In the genomic region with DNA sequence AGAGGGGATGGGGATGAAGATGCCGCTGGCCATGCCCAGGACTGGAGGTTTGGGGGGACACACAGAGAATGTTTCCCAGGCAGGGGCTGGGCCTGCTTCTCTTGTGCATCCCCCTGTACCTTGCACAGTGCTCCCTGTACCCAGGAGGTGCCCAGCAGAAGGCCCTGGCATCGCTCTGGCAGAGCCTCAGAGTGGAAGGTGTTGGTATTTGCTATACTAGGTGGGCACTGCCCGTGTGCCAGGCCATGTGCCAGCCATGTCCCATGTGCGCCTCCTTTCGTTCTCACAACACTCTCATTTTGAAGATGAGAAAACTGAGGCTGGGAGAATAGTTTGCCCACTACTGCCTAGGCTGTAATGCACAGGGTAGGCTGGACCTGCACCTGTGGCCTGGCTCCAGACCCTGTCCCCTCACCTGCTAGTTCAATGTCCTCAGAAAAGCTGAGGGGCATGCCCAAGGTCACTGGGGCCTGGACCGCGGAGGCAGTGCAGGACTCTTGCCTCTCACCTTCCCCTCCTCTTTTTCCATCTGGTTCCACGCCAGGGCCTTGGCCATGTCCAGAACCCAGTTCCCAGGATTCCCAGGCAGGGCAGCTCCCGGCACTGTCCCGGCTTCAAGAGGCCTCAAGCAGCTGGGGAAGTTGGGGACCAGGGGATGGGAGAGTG, we compare ENCODE assay signal across 1 cellular context.
TF ChIP-seq lines count a peak whose summit lies in the region.

No MANE protein-coding gene starts in this region.

TF ChIP-seq in HepG2, 621 proteins besides CTCF, POLR2A, EP300 and RAD21 (continued from another document):
- TF ChIP-seq, protein P1, sequence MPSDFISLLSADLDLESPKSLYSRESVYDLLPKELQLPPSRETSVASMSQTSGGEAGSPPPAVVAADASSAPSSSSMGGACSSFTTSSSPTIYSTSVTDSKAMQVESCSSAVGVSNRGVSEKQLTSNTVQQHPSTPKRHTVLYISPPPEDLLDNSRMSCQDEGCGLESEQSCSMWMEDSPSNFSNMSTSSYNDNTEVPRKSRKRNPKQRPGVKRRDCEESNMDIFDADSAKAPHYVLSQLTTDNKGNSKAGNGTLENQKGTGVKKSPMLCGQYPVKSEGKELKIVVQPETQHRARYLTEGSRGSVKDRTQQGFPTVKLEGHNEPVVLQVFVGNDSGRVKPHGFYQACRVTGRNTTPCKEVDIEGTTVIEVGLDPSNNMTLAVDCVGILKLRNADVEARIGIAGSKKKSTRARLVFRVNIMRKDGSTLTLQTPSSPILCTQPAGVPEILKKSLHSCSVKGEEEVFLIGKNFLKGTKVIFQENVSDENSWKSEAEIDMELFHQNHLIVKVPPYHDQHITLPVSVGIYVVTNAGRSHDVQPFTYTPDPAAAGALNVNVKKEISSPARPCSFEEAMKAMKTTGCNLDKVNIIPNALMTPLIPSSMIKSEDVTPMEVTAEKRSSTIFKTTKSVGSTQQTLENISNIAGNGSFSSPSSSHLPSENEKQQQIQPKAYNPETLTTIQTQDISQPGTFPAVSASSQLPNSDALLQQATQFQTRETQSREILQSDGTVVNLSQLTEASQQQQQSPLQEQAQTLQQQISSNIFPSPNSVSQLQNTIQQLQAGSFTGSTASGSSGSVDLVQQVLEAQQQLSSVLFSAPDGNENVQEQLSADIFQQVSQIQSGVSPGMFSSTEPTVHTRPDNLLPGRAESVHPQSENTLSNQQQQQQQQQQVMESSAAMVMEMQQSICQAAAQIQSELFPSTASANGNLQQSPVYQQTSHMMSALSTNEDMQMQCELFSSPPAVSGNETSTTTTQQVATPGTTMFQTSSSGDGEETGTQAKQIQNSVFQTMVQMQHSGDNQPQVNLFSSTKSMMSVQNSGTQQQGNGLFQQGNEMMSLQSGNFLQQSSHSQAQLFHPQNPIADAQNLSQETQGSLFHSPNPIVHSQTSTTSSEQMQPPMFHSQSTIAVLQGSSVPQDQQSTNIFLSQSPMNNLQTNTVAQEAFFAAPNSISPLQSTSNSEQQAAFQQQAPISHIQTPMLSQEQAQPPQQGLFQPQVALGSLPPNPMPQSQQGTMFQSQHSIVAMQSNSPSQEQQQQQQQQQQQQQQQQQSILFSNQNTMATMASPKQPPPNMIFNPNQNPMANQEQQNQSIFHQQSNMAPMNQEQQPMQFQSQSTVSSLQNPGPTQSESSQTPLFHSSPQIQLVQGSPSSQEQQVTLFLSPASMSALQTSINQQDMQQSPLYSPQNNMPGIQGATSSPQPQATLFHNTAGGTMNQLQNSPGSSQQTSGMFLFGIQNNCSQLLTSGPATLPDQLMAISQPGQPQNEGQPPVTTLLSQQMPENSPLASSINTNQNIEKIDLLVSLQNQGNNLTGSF (CRISPR knock-in tag; IDR thresholded peaks at IDR 0.05): no peak
- TF ChIP-seq ELF3 (CRISPR knock-in tag; IDR thresholded peaks at IDR 0.05) (no peak), KAT8 (CRISPR knock-in tag; IDR thresholded peaks at IDR 0.05) (no peak), FIP1L1 (IDR thresholded peaks at IDR 0.05; ENCODE audit: borderline replicate concordance, insufficient read depth, low read depth, low read length) (no peak), ZNF788 (CRISPR knock-in tag; IDR thresholded peaks at IDR 0.05; ENCODE audit: borderline replicate concordance) (no peak), GLI4 (CRISPR knock-in tag; IDR thresholded peaks at IDR 0.05; ENCODE audit: borderline replicate concordance) (no peak), HNF1A (IDR thresholded peaks at IDR 0.05; ENCODE audit: low read depth) (no peak), HNF1A (CRISPR knock-in tag; IDR thresholded peaks at IDR 0.05; ENCODE audit: borderline replicate concordance) (no peak), TBP (CRISPR knock-in tag; IDR thresholded peaks at IDR 0.05) (no peak), ARNT2 (CRISPR knock-in tag; IDR thresholded peaks at IDR 0.05; ENCODE audit: low read depth) (no peak), ZKSCAN5 (CRISPR knock-in tag; IDR thresholded peaks at IDR 0.05) (no peak), ZBTB20 (CRISPR knock-in tag; IDR thresholded peaks at IDR 0.05; ENCODE audit: borderline replicate concordance, low read depth) (no peak), ETV6 (CRISPR knock-in tag; conservative IDR thresholded peaks at IDR 0.05) (no peak)
